In the genomic region with DNA sequence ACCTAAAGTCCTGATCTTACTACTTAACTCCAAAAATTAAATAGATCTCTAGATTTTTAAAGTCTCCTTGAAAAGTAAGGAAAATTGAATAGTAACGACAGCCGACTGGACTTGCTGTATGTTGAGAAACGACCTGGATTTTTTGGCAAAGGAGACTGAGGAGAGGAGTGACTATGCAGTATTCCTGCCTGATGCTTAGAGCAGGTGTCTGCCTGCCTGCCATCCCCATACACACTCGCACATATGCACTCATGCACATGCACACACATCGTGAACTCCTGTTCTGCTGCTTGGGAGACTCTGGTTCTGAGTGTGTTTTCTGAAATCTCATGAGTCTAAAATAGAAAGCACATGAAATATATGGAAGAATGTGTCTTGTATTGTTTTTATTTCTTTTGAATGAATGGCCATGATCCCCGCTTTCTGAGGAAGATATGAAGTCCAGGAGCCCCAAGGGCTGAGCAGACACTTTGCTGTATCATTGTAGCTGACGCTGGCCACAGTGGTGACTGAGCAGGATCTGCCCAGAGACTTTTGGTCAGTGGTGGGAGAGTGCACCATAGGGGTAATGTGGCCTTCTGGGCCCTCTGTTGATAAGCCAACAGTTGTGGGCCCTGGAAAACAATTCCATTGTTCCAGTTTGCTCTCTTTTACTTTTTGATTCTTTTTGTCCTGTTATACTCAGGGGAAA, we compare ENCODE assay signal across 19 cellular contexts. TPM values are rescaled to one million over a fixed set of nuclear protein-coding genes. Genes with fewer than 3 reads are reported as not detected.
DNase-seq lines count a peak whose midpoint lies in the region; ATAC-seq and TF ChIP-seq lines count a peak whose summit lies in the region.
"Had no signal": no experiment of that assay in that cellular context is flagged by ENCODE, and none has a peak within 500 bp of the region (broad histone marks: within the 10 kb centered on the region; RNA-seq: fewer than 3 reads in every experiment).

No MANE protein-coding gene starts in this region.

- H3K4me1 ChIP-seq in IMR-90 (ENCODE audit: control insufficient read depth, insufficient read depth, low read length), result peaks cover 24% of the 10 kb centered on the region
- H3K4me1 ChIP-seq in skeletal muscle tissue (ENCODE audit: control insufficient read depth in 3 of 3, insufficient read depth in 3 of 3, low read length in 3 of 3), result peaks cover 35 to 66% (median 63%) of the 10 kb centered on the region in 3 donors
- no peaks in the 10 kb centered on the region for H3K4me1 ChIP-seq in uterus
- H3K4me1 ChIP-seq: SJSA1 had no signal

- H3K36me3 ChIP-seq in IMR-90 (ENCODE audit: control insufficient read depth, insufficient read depth, low read length) (peaks cover 22% of the 10 kb centered on the region), skeletal muscle tissue (ENCODE audit: control insufficient read depth in 3 of 3, insufficient read depth in 3 of 3, low read length in 3 of 3) (peaks cover 21 to 41% (median 40%) of the 10 kb centered on the region in 3 donors), uterus (no peaks in the 10 kb centered on the region)

- H3K9ac ChIP-seq in IMR-90 (ENCODE audit: low read depth, low read length), result no peak overlapping the region
- H3K9ac ChIP-seq in skeletal muscle tissue (ENCODE audit: low read depth in 1 of 3, low read length in 3 of 3), result peak overlapping the region in 2 of 3 donors; percentile 19 to 45

- no peak overlapping the region for H2AFZ ChIP-seq in IMR-90 (replicated peaks; ENCODE audit: low read length, poor library complexity)

- H3K56ac ChIP-seq in IMR-90 (ENCODE audit: extremely low read depth, insufficient read depth, low read length), result no peak overlapping the region

- no peaks in the 10 kb centered on the region for H4K20me1 ChIP-seq in IMR-90 (ENCODE audit: insufficient read depth, low read length)

- peak overlapping the region; percentile 83; the same call in 1 of the 2 replicates for H2AK5ac ChIP-seq in IMR-90 (ENCODE audit: low read depth, low read length)

- H3K36me3 Mint-ChIP-seq in activated CD8-positive, alpha-beta memory T cell treated with anti-CD3 and anti-CD28 coated beads, Interleukin-2, amount 10 ng/mL, durations not matched to agents 7 days and 5 days, result peaks cover 69% of the 10 kb centered on the region
- H3K36me3 Mint-ChIP-seq in immature natural killer cell, result peaks cover 28 to 58% (median 32%) of the 10 kb centered on the region in 3 donors

- dilution Hi-C loops in IMR-90 (cut with HindIII; ENCODE audit: low sequenced_read_pairs, unreplicated experiment), result no loop called here

- H3K4me3 Mint-ChIP-seq in activated CD8-positive, alpha-beta memory T cell treated with anti-CD3 and anti-CD28 coated beads, Interleukin-2, amount 10 ng/mL, durations not matched to agents 7 days and 5 days, result no peak overlapping the region
- peak overlapping the region in 1 of 5 donors; percentile 30 for H3K4me3 Mint-ChIP-seq in immature natural killer cell

- no peaks in the 10 kb centered on the region for H3K27me3 Mint-ChIP-seq in activated CD8-positive, alpha-beta memory T cell treated with anti-CD3 and anti-CD28 coated beads, Interleukin-2, amount 10 ng/mL, durations not matched to agents 7 days and 5 days
- peaks cover 2 to 14% (median 8%) of the 10 kb centered on the region in 3 donors for H3K27me3 Mint-ChIP-seq in immature natural killer cell (ENCODE audit: low read depth in 3 of 3)

- no peak overlapping the region for H3K18ac ChIP-seq in IMR-90 (ENCODE audit: low read depth, low read length)

- TF ChIP-seq RAD21 in IMR-90 (IDR thresholded peaks at IDR 0.05; ENCODE audit: low read length), result no peak

- CTCF ChIA-PET in activated CD8-positive, alpha-beta memory T cell treated with anti-CD3 and anti-CD28 coated beads, Interleukin-2, amount 10 ng/mL, durations not matched to agents 7 days and 5 days (lab: Charles Lee), result no interaction called here
- CTCF ChIA-PET in IMR-90 (lab: Yijun Ruan, JAX), result no interaction called here

- H3K9me3 ChIP-seq in IMR-90 (ENCODE audit: control insufficient read depth, insufficient read depth, low read length) (no peaks in the 10 kb centered on the region), skeletal muscle tissue (ENCODE audit: control insufficient read depth in 3 of 3, low read length in 3 of 3) (no peaks in the 10 kb centered on the region), uterus (no peaks in the 10 kb centered on the region)
- H3K9me3 ChIP-seq: HAP-1, SJSA1 had no signal

- peak overlapping the region; percentile 19; the same call in 1 of the 2 replicates for H2BK120ac ChIP-seq in IMR-90 (ENCODE audit: low read depth, low read length)

- DNase-seq in activated CD8-positive, alpha-beta memory T cell treated with anti-CD3 and anti-CD28 coated beads, Interleukin-2, amount 10 ng/mL, durations not matched to agents 7 days and 5 days, result no peak
- no peak for DNase-seq in activated CD8-positive, alpha-beta memory T cell treated with anti-CD3 and anti-CD28 coated beads for 24 hours
- DNase-seq in IMR-90 (no peak), immature natural killer cell (no peak), uterus (no peak), anterior cingulate cortex (lab: John Stamatoyannopoulos, UW) (no peak)
- DNase-seq: AML-193, C1 segment of cervical spinal cord, DMS79, NCI-H1105, NCI-H146, NCI-H2029, NCI-H524 treated with DMSO at 0.1 percent for 48 hours had no signal

- H4K5ac ChIP-seq in IMR-90 (ENCODE audit: low read depth, low read length), result peak overlapping the region; percentile 9; the same call in 1 of the 2 replicates

- no peak for TF ChIP-seq POLR2A in IMR-90 (IDR thresholded peaks at IDR 0.05; ENCODE audit: low read depth, low read length)
- TF ChIP-seq POLR2A in uterus (IDR thresholded peaks at IDR 0.05), result no peak

- H3K4me1 Mint-ChIP-seq in activated CD8-positive, alpha-beta memory T cell treated with anti-CD3 and anti-CD28 coated beads, Interleukin-2, amount 10 ng/mL, durations not matched to agents 7 days and 5 days, result peaks cover 73% of the 10 kb centered on the region
- H3K4me1 Mint-ChIP-seq in immature natural killer cell, result peaks cover 50 to 68% of the 10 kb centered on the region in 2 donors

- H2BK15ac ChIP-seq in IMR-90 (ENCODE audit: low read depth, low read length), result peak overlapping the region; percentile 81; the same call in 1 of the 3 replicates

- POLR2A ChIA-PET in IMR-90 (lab: Charles Lee; ENCODE audit: unreplicated experiment), result no interaction called here

- peak overlapping the region; percentile 10 for H3K27ac Mint-ChIP-seq in activated CD8-positive, alpha-beta memory T cell treated with anti-CD3 and anti-CD28 coated beads, Interleukin-2, amount 10 ng/mL, durations not matched to agents 7 days and 5 days
- peak overlapping the region; percentile 51 to 98 (median 92) for H3K27ac Mint-ChIP-seq in immature natural killer cell

- 0 out of 2 replicates have a peak overlapping the region, but pooled peaks have one; percentile 19 for H3K14ac ChIP-seq in IMR-90 (replicated peaks; ENCODE audit: low read depth, low read length)

- no peak overlapping the region for H3K4me2 ChIP-seq in IMR-90 (ENCODE audit: low read depth, low read length)

- no peak overlapping the region for H3K4me3 ChIP-seq in IMR-90 (ENCODE audit: insufficient read depth, low read depth, low read length)
- H3K4me3 ChIP-seq in skeletal muscle tissue (ENCODE audit: low read length in 3 of 3), result no peak overlapping the region
- no peak overlapping the region for H3K4me3 ChIP-seq in uterus
- H3K4me3 ChIP-seq: HAP-1, SJSA1 had no signal

- 90% methylated on average over 2 of the region's 7 CpGs; no CpG with 5 or more reads in 1 of the 2 experiments for WGBS in IMR-90 (ENCODE audit: extremely low coverage in 2 of 2, insufficient read length in 1 of 2), 2 experiments

- no peak for ATAC-seq in activated CD8-positive, alpha-beta memory T cell treated with anti-CD3 and anti-CD28 coated beads, Interleukin-2, amount 10 ng/mL, durations not matched to agents 7 days and 5 days
- ATAC-seq in IMR-90 (ENCODE audit: low read depth) (no peak), GM21367 (IDR thresholded peaks at IDR 0.05; ENCODE audit: unreplicated experiment) (no peak)
- ATAC-seq: HepG2 had no signal

- H3K27me3 ChIP-seq in IMR-90 (ENCODE audit: control insufficient read depth, insufficient read depth, low read length), result no peaks in the 10 kb centered on the region
- no peaks in the 10 kb centered on the region for H3K27me3 ChIP-seq in skeletal muscle tissue (ENCODE audit: control insufficient read depth in 3 of 3, insufficient read depth in 3 of 3, low read length in 3 of 3)
- H3K27me3 ChIP-seq in uterus, result no peaks in the 10 kb centered on the region
- H3K27me3 ChIP-seq: SJSA1 had no signal

- H2BK5ac ChIP-seq in IMR-90 (ENCODE audit: low read depth, low read length, poor library complexity, severe bottlenecking), result no peak overlapping the region

- 0 out of 2 replicates have a peak overlapping the region, but pooled peaks have one; percentile 38 for H3K23ac ChIP-seq in IMR-90 (ENCODE audit: low read depth, low read length)

- no TSS peak for BruUV-seq in IMR-90 (replicated peaks; lab: Mats Ljungman, UMichigan)

- no peak overlapping the region for H4K8ac ChIP-seq in IMR-90 (ENCODE audit: low read depth in 2 of 2, low read length in 2 of 2)

- peaks cover 23 to 60% of the 10 kb centered on the region in 2 experiments for H3K79me1 ChIP-seq in IMR-90 (ENCODE audit: low read depth in 1 of 2, low read length in 2 of 2)

- peaks cover 30% of the 10 kb centered on the region for H3K9me1 ChIP-seq in IMR-90 (ENCODE audit: insufficient read depth, low read length)

- H3K27ac ChIP-seq in IMR-90 (ENCODE audit: insufficient read depth, low read length) (no peak overlapping the region), skeletal muscle tissue (ENCODE audit: low read depth, low read length) (peak overlapping the region; percentile 59), uterus (no peak overlapping the region)
- H3K27ac ChIP-seq: HL-60, SJSA1 had no signal

- peak overlapping the region; percentile 22; the same call in 1 of the 2 replicates for H2BK20ac ChIP-seq in IMR-90 (ENCODE audit: low read depth, low read length)

- no peak overlapping the region for H2AK9ac ChIP-seq in IMR-90 (replicated peaks; ENCODE audit: low read depth, low read length, poor library complexity)

- H3K4ac ChIP-seq in IMR-90 (ENCODE audit: low read depth, low read length), result peak overlapping the region; percentile 62; the same call in 1 of the 2 replicates

- H4K91ac ChIP-seq in IMR-90 (ENCODE audit: insufficient read depth, low read depth, low read length), result no peak overlapping the region

- in situ Hi-C loops in IMR-90 (cut with MboI; ENCODE audit: low sequenced_read_pairs), result no loop called here

- H3K9me3 Mint-ChIP-seq in activated CD8-positive, alpha-beta memory T cell treated with anti-CD3 and anti-CD28 coated beads, Interleukin-2, amount 10 ng/mL, durations not matched to agents 7 days and 5 days (ENCODE audit: low read depth), result no peaks in the 10 kb centered on the region
- no peaks in the 10 kb centered on the region for H3K9me3 Mint-ChIP-seq in immature natural killer cell

- intact Hi-C loops in IMR-90 (cut with micrococcal nuclease) (no loop called here), uterus (cut with DNase I; ENCODE audit: low total_unique reads) (no loop called here)

- TF ChIP-seq CTCF in IMR-90 (conservative IDR thresholded peaks at IDR 0.05; ENCODE audit: low read depth, low read length) (no peak), uterus (IDR thresholded peaks at IDR 0.05) (no peak)

RNA-seq across cellular contexts. Expression of a gene that starts 16.4 kb away (rescaled TPM):
- 10 to 100 TPM; 71.3 to 74.0 TPM for total RNA-seq in activated CD8-positive, alpha-beta memory T cell treated with anti-CD3 and anti-CD28 coated beads, Interleukin-2, amount 10 ng/mL, durations not matched to agents 7 days and 5 days
- total RNA-seq in IMR-90 (2012; rRNA removed), result 77.8 and 90.3 TPM in 2 replicates
- polyA plus RNA-seq in IMR-90 (2012; rRNA removed), result 43.6 and 48.4 TPM in 2 replicates
- 17.9 and 77.6 TPM in 2 replicates for polyA plus RNA-seq in IMR-90 (2012; cell fraction: cytosol; rRNA removed)
- polyA plus RNA-seq in IMR-90 (2012; cell fraction: nucleus; rRNA removed; ENCODE audit: low replicate concordance), result 44.9 and 46.5 TPM in 2 replicates
- polyA plus RNA-seq in immature natural killer cell, result 100 to 1,000 TPM in 1 of 3 donors, 10 to 100 TPM in 2; 73.5 to 102 (median 91.8) TPM
- total RNA-seq in skeletal muscle tissue, result 62.6 TPM
- total RNA-seq in uterus, result 100 to 1,000 TPM in 1 of 4 donors, 10 to 100 TPM in 3; 37.4 to 122 (median 64.2) TPM
